Comparison of ENCODE assay signal across 8 cellular contexts in genomic region chr20:3786665-3787639, GRCh38. TPM values are rescaled to one million over a fixed set of nuclear protein-coding genes. Genes with fewer than 3 reads are reported as not detected.
DNase-seq lines count a peak whose midpoint lies in the region; ATAC-seq and TF ChIP-seq lines count a peak whose summit lies in the region.

Gene CENPB (minus strand): TSS chr20:3786740. CDS start chr20:3786483, 257 bp downstream.

- DNase-seq in DMS153 (lab: John Stamatoyannopoulos, UW) (peak; percentile 75), fibroblast of lung (ENCODE audit: low read depth in 2 of 2) (peak; percentile 71 to 81)
- DNase-seq in activated T-helper 1 cell treated with anti-CD3 and anti-CD28 coated beads, Interleukin-12 subunit alpha, Interleukin-12 subunit beta, Interleukin-2, Interleukin-4 antibody, amounts not matched to agents 30 ng/mL and 10 ng/mL and 1 ng/mL, durations not matched to agents 14 hours and 24 hours and 36 hours (ENCODE audit: low spot score): peak; percentile 88
- DNase-seq in naive thymus-derived CD4-positive, alpha-beta T cell: peak; percentile 74 to 98 (median 88)
- DNase-seq in stimulated activated naive B cell treated with anti-CD40 and anti-IgM and Interleukin-4, amounts not matched to agents 10 μg/mL and 1 μg/mL and 100 μg/mL, for 72 hours: peak; percentile 90

- H3K9me3 ChIP-seq in fibroblast of lung (ENCODE audit: control insufficient read depth, insufficient read depth, low read depth, low read length): no peaks in the 10 kb centered on the region
- no peaks in the 10 kb centered on the region for H3K9me3 ChIP-seq in naive thymus-derived CD4-positive, alpha-beta T cell (ENCODE audit: control insufficient read depth in 2 of 3, low read length in 3 of 3)

- peak; percentile 51 for ATAC-seq in GM21526 (IDR thresholded peaks at IDR 0.05; ENCODE audit: low FRiP score, unreplicated experiment)
- ATAC-seq in naive thymus-derived CD4-positive, alpha-beta T cell: peak; percentile 96
- ATAC-seq in stimulated activated naive B cell treated with anti-CD40 and anti-IgM and Interleukin-4, amounts not matched to agents 10 μg/mL and 1 μg/mL and 100 μg/mL, for 72 hours (replicated peaks): peak; percentile 92 to 95

- H3K4me1 ChIP-seq in fibroblast of lung (ENCODE audit: control insufficient read depth, extremely low read depth, insufficient read depth, low read length): peaks cover 17% of the 10 kb centered on the region
- peaks cover 7 to 9% of the 10 kb centered on the region in 2 donors for H3K4me1 ChIP-seq in naive thymus-derived CD4-positive, alpha-beta T cell (ENCODE audit: control insufficient read depth in 2 of 2, insufficient read depth in 2 of 2, low read length in 2 of 2)

- H3K9me3 Mint-ChIP-seq in activated T-helper 1 cell treated with anti-CD3 and anti-CD28 coated beads, Interleukin-12 subunit alpha, Interleukin-12 subunit beta, Interleukin-2, Interleukin-4 antibody, amounts not matched to agents 30 ng/mL and 10 ng/mL and 1 ng/mL, durations not matched to agents 14 hours and 24 hours and 36 hours: no peaks in the 10 kb centered on the region
- peaks cover 0 to 1% (median 0%) of the 10 kb centered on the region in 11 donors for H3K9me3 Mint-ChIP-seq in naive thymus-derived CD4-positive, alpha-beta T cell
- no peaks in the 10 kb centered on the region for H3K9me3 Mint-ChIP-seq in stimulated activated naive B cell treated with anti-CD40 and anti-IgM and Interleukin-4, amounts not matched to agents 10 μg/mL and 1 μg/mL and 100 μg/mL, for 72 hours

- peak within 1 kb of the TSS; percentile 75 for H3K9ac ChIP-seq in fibroblast of lung (ENCODE audit: insufficient read depth, low read length)

- H2AFZ ChIP-seq in fibroblast of lung (ENCODE audit: low read length): no peak within 1 kb of the TSS

- TF ChIP-seq EP300 in Ishikawa (IDR thresholded peaks at IDR 0.05; ENCODE audit: borderline replicate concordance): no peak

- H3K4me3 ChIP-seq in fibroblast of lung (replicated peaks in 1 of 4; ENCODE audit: control extremely low read depth in 1 of 4, insufficient read depth in 1 of 4, low read depth in 3 of 4, low read length in 4 of 4): peak within 1 kb of the TSS; percentile 67 to 82 (median 72)
- peak within 1 kb of the TSS; percentile 29 for H3K4me3 ChIP-seq in naive thymus-derived CD4-positive, alpha-beta T cell (ENCODE audit: low read length)

- no peaks in the 10 kb centered on the region for H3K27me3 ChIP-seq in fibroblast of lung (ENCODE audit: control insufficient read depth, insufficient read depth, low read length)
- no peaks in the 10 kb centered on the region for H3K27me3 ChIP-seq in naive thymus-derived CD4-positive, alpha-beta T cell (ENCODE audit: control insufficient read depth in 2 of 2, insufficient read depth in 2 of 2, low read length in 2 of 2)

- peaks cover 2% of the 10 kb centered on the region for H4K20me1 ChIP-seq in fibroblast of lung (ENCODE audit: control insufficient read depth, extremely low read depth, insufficient read depth, low read length)

- POLR2A ChIA-PET in naive thymus-derived CD4-positive, alpha-beta T cell (lab: Charles Lee): interaction anchor here (0.8 to 6.0 kb wide), 10 partner anchors 8 to 222 kb away, joined by 3 to 85 read pairs (median 6); partner anchors contain the start of genes ADISSP, AP5S1 and CDC25B

- peaks cover 5% of the 10 kb centered on the region for H3K36me3 ChIP-seq in fibroblast of lung (ENCODE audit: control insufficient read depth, insufficient read depth, low read length)
- H3K36me3 ChIP-seq in naive thymus-derived CD4-positive, alpha-beta T cell (ENCODE audit: control insufficient read depth in 2 of 3, insufficient read depth in 3 of 3, low read length in 3 of 3): peaks cover 0 to 7% (median 0%) of the 10 kb centered on the region in 3 experiments

- H3K4me3 Mint-ChIP-seq in activated T-helper 1 cell treated with anti-CD3 and anti-CD28 coated beads, Interleukin-12 subunit alpha, Interleukin-12 subunit beta, Interleukin-2, Interleukin-4 antibody, amounts not matched to agents 30 ng/mL and 10 ng/mL and 1 ng/mL, durations not matched to agents 14 hours and 24 hours and 36 hours: peak within 1 kb of the TSS; percentile 86
- H3K4me3 Mint-ChIP-seq in naive thymus-derived CD4-positive, alpha-beta T cell: peak within 1 kb of the TSS; percentile 76 to 87 (median 83)
- H3K4me3 Mint-ChIP-seq in stimulated activated naive B cell treated with anti-CD40 and anti-IgM and Interleukin-4, amounts not matched to agents 10 μg/mL and 1 μg/mL and 100 μg/mL, for 72 hours: peak within 1 kb of the TSS; percentile 85 to 86

- no peaks in the 10 kb centered on the region for H3K27me3 Mint-ChIP-seq in activated T-helper 1 cell treated with anti-CD3 and anti-CD28 coated beads, Interleukin-12 subunit alpha, Interleukin-12 subunit beta, Interleukin-2, Interleukin-4 antibody, amounts not matched to agents 30 ng/mL and 10 ng/mL and 1 ng/mL, durations not matched to agents 14 hours and 24 hours and 36 hours (ENCODE audit: insufficient read depth)
- H3K27me3 Mint-ChIP-seq in naive thymus-derived CD4-positive, alpha-beta T cell: peaks cover 0 to 12% (median 0%) of the 10 kb centered on the region in 5 donors
- no peaks in the 10 kb centered on the region for H3K27me3 Mint-ChIP-seq in stimulated activated naive B cell treated with anti-CD40 and anti-IgM and Interleukin-4, amounts not matched to agents 10 μg/mL and 1 μg/mL and 100 μg/mL, for 72 hours

- peak within 1 kb of the TSS; percentile 90 for H3K4me2 ChIP-seq in fibroblast of lung (ENCODE audit: extremely low read depth, insufficient read depth, low read length)

- CTCF ChIA-PET in naive thymus-derived CD4-positive, alpha-beta T cell (lab: Charles Lee): interaction anchor here (0.7 to 8.4 kb wide), 14 partner anchors 9 to 299 kb away, joined by 3 to 82 read pairs (median 4); partner anchors contain the start of genes AP5S1 and CDC25B

- peaks cover 8% of the 10 kb centered on the region for H3K36me3 Mint-ChIP-seq in activated T-helper 1 cell treated with anti-CD3 and anti-CD28 coated beads, Interleukin-12 subunit alpha, Interleukin-12 subunit beta, Interleukin-2, Interleukin-4 antibody, amounts not matched to agents 30 ng/mL and 10 ng/mL and 1 ng/mL, durations not matched to agents 14 hours and 24 hours and 36 hours (ENCODE audit: low read depth)
- H3K36me3 Mint-ChIP-seq in naive thymus-derived CD4-positive, alpha-beta T cell: peaks cover 0 to 5% (median 0%) of the 10 kb centered on the region in 5 donors
- H3K36me3 Mint-ChIP-seq in stimulated activated naive B cell treated with anti-CD40 and anti-IgM and Interleukin-4, amounts not matched to agents 10 μg/mL and 1 μg/mL and 100 μg/mL, for 72 hours: peaks cover 9 to 16% of the 10 kb centered on the region in 2 donors

- peak; percentile 73 for TF ChIP-seq RAD21 in Ishikawa (IDR thresholded peaks at IDR 0.05; ENCODE audit: low read depth)

- TF ChIP-seq CTCF in fibroblast of lung (conservative IDR thresholded peaks at IDR 0.05 in 1 of 2, IDR thresholded peaks at IDR 0.05 in 1 of 2; ENCODE audit: low read depth in 1 of 2, low read length in 2 of 2): peak; percentile 40 to 55

- peaks cover 34% of the 10 kb centered on the region for H3K79me2 ChIP-seq in fibroblast of lung (ENCODE audit: control insufficient read depth, insufficient read depth, low read length)

- H3K27ac Mint-ChIP-seq in activated T-helper 1 cell treated with anti-CD3 and anti-CD28 coated beads, Interleukin-12 subunit alpha, Interleukin-12 subunit beta, Interleukin-2, Interleukin-4 antibody, amounts not matched to agents 30 ng/mL and 10 ng/mL and 1 ng/mL, durations not matched to agents 14 hours and 24 hours and 36 hours: peak within 1 kb of the TSS; percentile 70
- H3K27ac Mint-ChIP-seq in naive thymus-derived CD4-positive, alpha-beta T cell: peak within 1 kb of the TSS; percentile 51 to 90 (median 76)
- peak within 1 kb of the TSS; percentile 81 for H3K27ac Mint-ChIP-seq in stimulated activated naive B cell treated with anti-CD40 and anti-IgM and Interleukin-4, amounts not matched to agents 10 μg/mL and 1 μg/mL and 100 μg/mL, for 72 hours

- peaks cover 38% of the 10 kb centered on the region for H3K4me1 Mint-ChIP-seq in activated T-helper 1 cell treated with anti-CD3 and anti-CD28 coated beads, Interleukin-12 subunit alpha, Interleukin-12 subunit beta, Interleukin-2, Interleukin-4 antibody, amounts not matched to agents 30 ng/mL and 10 ng/mL and 1 ng/mL, durations not matched to agents 14 hours and 24 hours and 36 hours (ENCODE audit: low read depth)
- H3K4me1 Mint-ChIP-seq in naive thymus-derived CD4-positive, alpha-beta T cell: peaks cover 30 to 43% (median 40%) of the 10 kb centered on the region in 7 donors
- H3K4me1 Mint-ChIP-seq in stimulated activated naive B cell treated with anti-CD40 and anti-IgM and Interleukin-4, amounts not matched to agents 10 μg/mL and 1 μg/mL and 100 μg/mL, for 72 hours: peaks cover 19 to 36% of the 10 kb centered on the region in 2 donors

- peak within 1 kb of the TSS; percentile 81 for H3K27ac ChIP-seq in fibroblast of lung (ENCODE audit: insufficient read depth, low read length)
- peak within 1 kb of the TSS; percentile 62 for H3K27ac ChIP-seq in naive thymus-derived CD4-positive, alpha-beta T cell (ENCODE audit: low read depth, low read length)

- intact Hi-C loops in activated T-helper 1 cell treated with anti-CD3 and anti-CD28 coated beads, Interleukin-12 subunit alpha, Interleukin-12 subunit beta, Interleukin-2, Interleukin-4 antibody, amounts not matched to agents 30 ng/mL and 10 ng/mL and 1 ng/mL, durations not matched to agents 14 hours and 24 hours and 36 hours (cut with micrococcal nuclease): loop anchor here (1.0 to 2.0 kb wide), 7 partner anchors 8 to 298 kb away; partner anchors contain the start of genes AP5S1 and MAVS
- intact Hi-C loops in naive thymus-derived CD4-positive, alpha-beta T cell (cut with micrococcal nuclease): loop anchor here (1.0 to 2.0 kb wide), 10 partner anchors 9 to 298 kb away; partner anchors contain the start of genes AP5S1 (in 2 of the 2), CDC25B (in 2 of the 2), MAVS (in 2 of the 2) and PANK2 (in 1 of the 2)

TF ChIP-seq in Ishikawa, 13 proteins besides CTCF, POLR2A, EP300 and RAD21 (continues in another document):
- no peak for TF ChIP-seq CREB1 (IDR thresholded peaks at IDR 0.05; ENCODE audit: low read depth)

TF ChIP-seq in PFSK-1, 5 proteins besides CTCF, POLR2A, EP300 and RAD21 (continues in another document):
- TF ChIP-seq SIN3A (IDR thresholded peaks at IDR 0.05; ENCODE audit: borderline replicate concordance, insufficient read depth, low read length) (0 out of 2 replicates have a peak, but pooled peaks have one; percentile 28), FOXP2 (optimal IDR thresholded peaks at IDR 0.05; ENCODE audit: borderline replicate concordance, extremely low read depth, extremely low read length, insufficient read depth) (peak; percentile 86)

RNA-seq across cellular contexts. Expression of gene CENPB, which starts in this region (rescaled TPM):
- 141 TPM for polyA plus RNA-seq in PFSK-1 (2012; ENCODE audit: insufficient read length, low read depth)
- total RNA-seq in activated T-helper 1 cell treated with anti-CD3 and anti-CD28 coated beads, Interleukin-12 subunit alpha, Interleukin-12 subunit beta, Interleukin-2, Interleukin-4 antibody, amounts not matched to agents 30 ng/mL and 10 ng/mL and 1 ng/mL, durations not matched to agents 14 hours and 24 hours and 36 hours: 72.3 and 80.2 TPM in 2 replicates
- total RNA-seq in fibroblast of lung: 106 TPM in 2 replicates
- polyA plus RNA-seq in fibroblast of lung: 32.6 and 52.7 TPM in 2 replicates
- polyA plus RNA-seq in fibroblast of lung (2012): 71.6 and 118 TPM in 2 replicates
- 78.5 and 104 TPM in 2 replicates for polyA minus RNA-seq in fibroblast of lung (ENCODE audit: low replicate concordance)
- 10 to 100 TPM; 35.3 to 73.6 (median 50.0) TPM for total RNA-seq in naive thymus-derived CD4-positive, alpha-beta T cell
- polyA plus RNA-seq in naive thymus-derived CD4-positive, alpha-beta T cell: 1 to 10 TPM; 1.3 to 1.8 TPM

Comparison
In these comparisons a context has a peak if more than half of its experiments do, and no peak if none do; other contexts are left out.
1. Peak in every context shown above with its lines: DNase-seq, ATAC-seq, H3K4me3 ChIP-seq and H3K27ac ChIP-seq.
2. RNA of gene CENPB (polyA plus RNA-seq): 32.6 to 118 TPM in fibroblast of lung; 1.3 to 1.8 TPM in naive thymus-derived CD4-positive, alpha-beta T cell; every median in the first group is over 10 times any median in the second.